23 cellular contexts compared by ENCODE assay signal in the genomic region with DNA sequence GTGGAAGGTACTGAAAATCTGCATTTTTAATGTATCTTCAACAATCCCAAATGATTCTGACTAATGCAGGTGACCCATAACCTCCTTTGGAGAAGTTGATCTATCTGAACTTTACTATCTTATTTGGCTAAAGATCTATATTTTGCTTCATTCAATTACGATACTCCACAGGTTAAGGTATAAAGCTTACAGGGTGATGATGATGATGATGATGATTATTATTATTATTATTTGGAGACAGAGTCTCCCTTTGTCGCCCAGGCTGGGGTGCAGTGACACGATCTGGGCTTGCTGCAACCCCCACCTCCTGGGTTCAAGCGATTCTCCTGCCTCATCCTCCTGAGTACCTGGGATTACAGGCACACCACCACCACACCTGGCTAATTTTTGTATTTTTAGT. TPM values are rescaled to one million over a fixed set of nuclear protein-coding genes. Genes with fewer than 3 reads are reported as not detected.
DNase-seq lines count a peak whose midpoint lies in the region; ATAC-seq, FAIRE-seq and TF ChIP-seq lines count a peak whose summit lies in the region.
"Had no signal": no experiment of that assay in that cellular context is flagged by ENCODE, and none has a peak within 500 bp of the region (broad histone marks: within the 10 kb centered on the region; RNA-seq: fewer than 3 reads in every experiment).

No MANE protein-coding gene starts in this region.

- peaks cover 92% of the 10 kb centered on the region for H3K79me2 ChIP-seq in HepG2 (ENCODE audit: insufficient read depth, low read length)

- peaks cover 10% of the 10 kb centered on the region for H3K36me3 Mint-ChIP-seq in activated CD4-positive, alpha-beta memory T cell treated with anti-CD3 and anti-CD28 coated beads for 36 hours
- H3K36me3 Mint-ChIP-seq in activated CD4-positive, alpha-beta memory T cell treated with anti-CD3 and anti-CD28 coated beads, Interleukin-2, amount 10 ng/mL, durations not matched to agents 7 days and 5 days (ENCODE audit: low read depth), result peaks cover 45% of the 10 kb centered on the region
- peaks cover 66% of the 10 kb centered on the region for H3K36me3 Mint-ChIP-seq in nephron progenitor cell (ENCODE audit: low read depth)
- H3K36me3 Mint-ChIP-seq: IgD-negative memory B cell had no signal

- no TSS peak for BruUV-seq in HepG2 (replicated peaks; lab: Mats Ljungman, UMichigan)

- H4K20me1 ChIP-seq in HepG2 (ENCODE audit: insufficient read depth, low read length), result peaks cover 3% of the 10 kb centered on the region; the same call in 1 of the 2 replicates

- H3K4me1 ChIP-seq in HepG2 (ENCODE audit: insufficient read depth, low read length) (peaks cover 93% of the 10 kb centered on the region), right lobe of liver (peaks cover 0 to 7% (median 3%) of the 10 kb centered on the region in 4 donors)

- in situ Hi-C loops in HepG2 (cut with HindIII; ENCODE audit: extremely low pct_ligation_motif_present, low pct_unique_long_range_greater_than_20kb), result no loop called here

- H3K4me1 Mint-ChIP-seq in activated CD4-positive, alpha-beta memory T cell treated with anti-CD3 and anti-CD28 coated beads for 36 hours (ENCODE audit: low read depth), result peaks cover 79% of the 10 kb centered on the region
- peaks cover 84% of the 10 kb centered on the region for H3K4me1 Mint-ChIP-seq in activated CD4-positive, alpha-beta memory T cell treated with anti-CD3 and anti-CD28 coated beads, Interleukin-2, amount 10 ng/mL, durations not matched to agents 7 days and 5 days
- H3K4me1 Mint-ChIP-seq in nephron progenitor cell, result peaks cover 74% of the 10 kb centered on the region

- no peak for TF ChIP-seq RAD21 in HepG2 (CRISPR knock-in tag; IDR thresholded peaks at IDR 0.05)

- intact Hi-C loops in activated CD4-positive, alpha-beta memory T cell treated with anti-CD3 and anti-CD28 coated beads for 36 hours (cut with micrococcal nuclease), result no loop called here
- intact Hi-C loops in HepG2 (cut with micrococcal nuclease; ENCODE audit: unreplicated experiment), result no loop called here
- intact Hi-C loops in right lobe of liver (cut with DNase I), result no loop called here

- WGBS in HepG2 (ENCODE audit: low lambda C conversion rate), result 98% methylated on average over 4 of the region's 4 CpGs
- 91% methylated on average over 3 of the region's 4 CpGs for WGBS in right lobe of liver (ENCODE audit: insufficient coverage, low coverage, low lambda C conversion rate, missing lambda C conversion rate)

- H3K9ac ChIP-seq in HepG2 (ENCODE audit: insufficient read depth, low read depth, low read length), result no peak overlapping the region

- H3K4me2 ChIP-seq in HepG2 (ENCODE audit: low read depth, low read length), result no peak overlapping the region
- H3K4me2 ChIP-seq: A549, GM23338 had no signal

- no peak overlapping the region for H2AFZ ChIP-seq in HepG2 (ENCODE audit: low read length)
- H2AFZ ChIP-seq: GM23338 had no signal

- peaks cover 1 to 15% of the 10 kb centered on the region in 2 experiments; a peak in 3 of 5 replicates for H3K36me3 ChIP-seq in HepG2 (replicated peaks in 1 of 2; ENCODE audit: control insufficient read depth in 1 of 2, insufficient read depth in 2 of 2, low read length in 2 of 2)
- H3K36me3 ChIP-seq in right lobe of liver, result no peaks in the 10 kb centered on the region

- FAIRE-seq in HepG2 (lab: Jason Lieb, UNC), result no peak
- FAIRE-seq: A549, D721Med, G401.6, GM12891, GM19239, H54, HTR-8/SVneo had no signal

- H3K9me3 ChIP-seq in HepG2 (ENCODE audit: low read length) (no peaks in the 10 kb centered on the region), right lobe of liver (no peaks in the 10 kb centered on the region)
- H3K9me3 ChIP-seq: A549, Caco-2 had no signal

- no peak for TF ChIP-seq POLR2A in HepG2 (IDR thresholded peaks at IDR 0.05; ENCODE audit: insufficient read depth in 1 of 2, low read depth in 2 of 2, low read length in 2 of 2)
- no peak for TF ChIP-seq POLR2A in right lobe of liver (IDR thresholded peaks at IDR 0.05)

- H3K4me3 ChIP-seq in HepG2 (replicated peaks in 1 of 3; ENCODE audit: insufficient read depth in 1 of 3, low read depth in 2 of 3, low read length in 3 of 3) (no peak overlapping the region), right lobe of liver (no peak overlapping the region)
- H3K4me3 ChIP-seq: A549, GM23338 had no signal

- TF ChIP-seq EP300 in HepG2 (IDR thresholded peaks at IDR 0.05; ENCODE audit: low read depth in 2 of 2, low read length in 2 of 2) (no peak), HepG2 (CRISPR knock-in tag; IDR thresholded peaks at IDR 0.05; ENCODE audit: borderline replicate concordance) (no peak)

- H3K27me3 Mint-ChIP-seq in activated CD4-positive, alpha-beta memory T cell treated with anti-CD3 and anti-CD28 coated beads for 36 hours, result no peaks in the 10 kb centered on the region
- H3K27me3 Mint-ChIP-seq in activated CD4-positive, alpha-beta memory T cell treated with anti-CD3 and anti-CD28 coated beads, Interleukin-2, amount 10 ng/mL, durations not matched to agents 7 days and 5 days, result no peaks in the 10 kb centered on the region
- peaks cover 3% of the 10 kb centered on the region for H3K27me3 Mint-ChIP-seq in nephron progenitor cell (ENCODE audit: low read depth, poor library complexity)
- H3K27me3 Mint-ChIP-seq: CD4-positive, alpha-beta T cell; IgD-negative memory B cell had no signal

- no peak for ATAC-seq in HepG2
- ATAC-seq in right lobe of liver, result no peak
- no peak for ATAC-seq in GM19467 (IDR thresholded peaks at IDR 0.05; ENCODE audit: unreplicated experiment)
- ATAC-seq: A549, GM23338 had no signal

- H3K27ac ChIP-seq in HepG2 (ENCODE audit: extremely low read length, insufficient read depth, low read length), result no peak overlapping the region
- H3K27ac ChIP-seq in right lobe of liver, result no peak overlapping the region
- H3K27ac ChIP-seq: 22Rv1, A549, C4-2B had no signal

- no peak for TF ChIP-seq CTCF in HepG2 (CRISPR knock-in tag; IDR thresholded peaks at IDR 0.05)
- TF ChIP-seq CTCF in right lobe of liver (IDR thresholded peaks at IDR 0.05), result no peak
- TF ChIP-seq CTCF in nephron progenitor cell (IDR thresholded peaks at IDR 0.05), result no peak

- no peaks in the 10 kb centered on the region for H3K9me3 Mint-ChIP-seq in activated CD4-positive, alpha-beta memory T cell treated with anti-CD3 and anti-CD28 coated beads for 36 hours
- H3K9me3 Mint-ChIP-seq in activated CD4-positive, alpha-beta memory T cell treated with anti-CD3 and anti-CD28 coated beads, Interleukin-2, amount 10 ng/mL, durations not matched to agents 7 days and 5 days, result no peaks in the 10 kb centered on the region
- H3K9me3 Mint-ChIP-seq in nephron progenitor cell, result peaks cover 4% of the 10 kb centered on the region
- H3K9me3 Mint-ChIP-seq: CD4-positive, alpha-beta T cell; GM23338; HFFc6; IgD-negative memory B cell had no signal

- no peak overlapping the region for H3K4me3 Mint-ChIP-seq in activated CD4-positive, alpha-beta memory T cell treated with anti-CD3 and anti-CD28 coated beads for 36 hours
- H3K4me3 Mint-ChIP-seq in activated CD4-positive, alpha-beta memory T cell treated with anti-CD3 and anti-CD28 coated beads, Interleukin-2, amount 10 ng/mL, durations not matched to agents 7 days and 5 days, result no peak overlapping the region
- peak overlapping the region; percentile 23 for H3K4me3 Mint-ChIP-seq in nephron progenitor cell
- H3K4me3 Mint-ChIP-seq: CD4-positive, alpha-beta T cell; GM23338; HFFc6; IgD-negative memory B cell had no signal

- H3K27me3 ChIP-seq in HepG2 (ENCODE audit: control insufficient read depth in 1 of 2, insufficient read depth in 2 of 2, low read length in 2 of 2) (no peaks in the 10 kb centered on the region), right lobe of liver (no peaks in the 10 kb centered on the region)

- CTCF ChIA-PET in activated CD4-positive, alpha-beta memory T cell treated with anti-CD3 and anti-CD28 coated beads for 36 hours (lab: Charles Lee), result interaction anchor here (1.0 to 2.0 kb wide), 3 partner anchors 51 to 74 kb away, joined by 3 to 10 read pairs (median 3); no protein-coding TSS in a partner anchor
- CTCF ChIA-PET in activated CD4-positive, alpha-beta memory T cell treated with anti-CD3 and anti-CD28 coated beads, Interleukin-2, amount 10 ng/mL, durations not matched to agents 7 days and 5 days (lab: Charles Lee), result interaction anchor here (1.2 to 6.8 kb wide), 3 partner anchors 10 to 51 kb away, joined by 3 to 36 read pairs (median 5); no protein-coding TSS in a partner anchor
- CTCF ChIA-PET in HepG2 (lab: Yijun Ruan, JAX; ENCODE audit: low intra/inter-chr PET ratio, low total read pairs), result no interaction called here

- POLR2A ChIA-PET in activated CD4-positive, alpha-beta memory T cell treated with anti-CD3 and anti-CD28 coated beads for 36 hours (lab: Charles Lee), result interaction anchor here (1.5 kb wide), 1 partner anchor 11 kb away, joined by 4 read pairs; no protein-coding TSS in a partner anchor
- POLR2A ChIA-PET in activated CD4-positive, alpha-beta memory T cell treated with anti-CD3 and anti-CD28 coated beads, Interleukin-2, amount 10 ng/mL, durations not matched to agents 7 days and 5 days (lab: Charles Lee), result interaction anchor here (1.3 to 5.9 kb wide), 3 partner anchors 9 to 30 kb away, joined by 3 to 45 read pairs (median 5); a partner anchor contains a TSS
- POLR2A ChIA-PET in HepG2 (lab: Yijun Ruan, JAX), result no interaction called here

- peak overlapping the region; percentile 11 for H3K27ac Mint-ChIP-seq in activated CD4-positive, alpha-beta memory T cell treated with anti-CD3 and anti-CD28 coated beads for 36 hours
- H3K27ac Mint-ChIP-seq in activated CD4-positive, alpha-beta memory T cell treated with anti-CD3 and anti-CD28 coated beads, Interleukin-2, amount 10 ng/mL, durations not matched to agents 7 days and 5 days, result no peak overlapping the region
- H3K27ac Mint-ChIP-seq in nephron progenitor cell, result no peak overlapping the region
- H3K27ac Mint-ChIP-seq: CD4-positive, alpha-beta T cell; GM23338; HFFc6 had no signal

- no peak for DNase-seq in activated CD4-positive, alpha-beta memory T cell treated with anti-CD3 and anti-CD28 coated beads for 36 hours
- DNase-seq in activated CD4-positive, alpha-beta memory T cell treated with anti-CD3 and anti-CD28 coated beads, Interleukin-2, amount 10 ng/mL, durations not matched to agents 7 days and 5 days, result no peak
- DNase-seq in HepG2 (ENCODE audit: low spot score) (no peak), right lobe of liver (no peak), nephron progenitor cell (no peak)
- DNase-seq in activated CD4-positive, alpha-beta T cell treated with anti-CD3 and anti-CD28 coated beads for 4 hours, result no peak
- DNase-seq: AML-193; Caco-2; CD4-positive, alpha-beta T cell; HCEC 1CT; HFFc6 had no signal

RNA-seq across cellular contexts. Expression of a gene that starts 13.1 kb away (rescaled TPM):
- total RNA-seq in activated CD4-positive, alpha-beta memory T cell treated with anti-CD3 and anti-CD28 coated beads for 36 hours, result 100 to 1,000 TPM; 128 TPM
- 10 to 100 TPM; 67.5 to 68.0 TPM for total RNA-seq in activated CD4-positive, alpha-beta memory T cell treated with anti-CD3 and anti-CD28 coated beads, Interleukin-2, amount 10 ng/mL, durations not matched to agents 7 days and 5 days
- total RNA-seq in HepG2 (2016; rRNA removed; fragmentation: Illumina TruSeq; extraction: Trizol) (19.4 and 75.3 TPM in 2 replicates), right lobe of liver (10 to 100 TPM; 17.3 to 29.7 (median 25.5) TPM)
- total RNA-seq in HepG2 (2016; cell fraction: cytosol; rRNA removed; fragmentation: Illumina TruSeq; extraction: Trizol; ENCODE audit: low read depth), result 17.3 and 19.8 TPM in 2 replicates
- 17.0 and 75.6 TPM in 2 replicates for total RNA-seq in HepG2 (2016; cell fraction: insoluble cytoplasmic fraction; rRNA removed; fragmentation: Illumina TruSeq; extraction: Trizol)
- 20.3 and 21.0 TPM in 2 replicates for total RNA-seq in HepG2 (2016; cell fraction: membrane; rRNA removed; fragmentation: Illumina TruSeq; extraction: Trizol)
- 45.7 and 48.4 TPM in 2 replicates for total RNA-seq in HepG2 (2016; cell fraction: nucleus; rRNA removed; fragmentation: Illumina TruSeq; extraction: Trizol)
- 9.9 and 10.2 TPM in 2 replicates for polyA plus RNA-seq in HepG2 (2011; rRNA removed)
- polyA plus RNA-seq in HepG2 (2011; cell fraction: cytosol; rRNA removed), result 5.5 and 9.3 TPM in 2 replicates
- polyA plus RNA-seq in HepG2 (2011; cell fraction: nucleus; rRNA removed), result 10.9 and 11.3 TPM in 2 replicates
- 51.4 and 67.5 TPM in 2 replicates for polyA plus RNA-seq in HepG2 (2012)
- 2.6 and 3.5 TPM in 2 replicates for polyA plus RNA-seq in HepG2 (2016; cell fraction: cytosol; fragmentation: Illumina TruSeq; extraction: Trizol; ENCODE audit: low read depth)
- 131 and 136 TPM in 2 replicates for polyA plus RNA-seq in HepG2 (2016; cell fraction: insoluble cytoplasmic fraction; fragmentation: Illumina TruSeq; extraction: Trizol; ENCODE audit: low read depth)
- 9.6 and 10.8 TPM in 2 replicates for polyA plus RNA-seq in HepG2 (2016; cell fraction: membrane; fragmentation: Illumina TruSeq; extraction: Trizol; ENCODE audit: low read depth)
- 89.8 and 94.4 TPM in 2 replicates for polyA plus RNA-seq in HepG2 (2016; cell fraction: nucleus; fragmentation: Illumina TruSeq; extraction: Trizol; ENCODE audit: insufficient read depth, low read depth)
- 7.0 and 9.4 TPM in 2 replicates for polyA minus RNA-seq in HepG2 (2011; rRNA and poly(A)+ RNA removed; ENCODE audit: low replicate concordance)
- polyA minus RNA-seq in HepG2 (2011; cell fraction: cytosol; rRNA and poly(A)+ RNA removed), result 25.1 and 28.4 TPM in 2 replicates
- polyA minus RNA-seq in HepG2 (2011; cell fraction: nucleus; rRNA and poly(A)+ RNA removed), result 21.5 and 22.1 TPM in 2 replicates
